Comparison of ENCODE assay signal across 8 cellular contexts in genomic region chr7:20330797-20331230, GRCh38. TPM values are rescaled to one million over a fixed set of nuclear protein-coding genes. Genes with fewer than 3 reads are reported as not detected.
DNase-seq lines count a peak whose midpoint lies in the region; TF ChIP-seq lines count a peak whose summit lies in the region.

Gene ITGB8, plus strand, starts transcription at chr7:20330900. Its CDS starts 907 bp downstream, at chr7:20331807.

- CTCF ChIA-PET in HEK293T (lab: Yijun Ruan, JAX), result interaction anchor here (0.9 to 1.2 kb wide), 3 partner anchors 15 to 577 kb away, joined by 3 to 4 read pairs (median 3); no protein-coding TSS in a partner anchor

- POLR2A ChIA-PET in HEK293T (lab: Yijun Ruan, JAX), result interaction anchor here (0.6 to 1.8 kb wide), 5 partner anchors 15 to 622 kb away, joined by 3 to 8 read pairs (median 4); partner anchors contain the start of gene POLR1F

- intact Hi-C loops in ascending aorta (cut with DNase I), result loop anchor here (5.0 kb wide), 1 partner anchor 36 kb away; no protein-coding TSS in a partner anchor

- H3K9ac ChIP-seq in iPS-15b (ENCODE audit: low read depth, low read length) (peak within 1 kb of the TSS; percentile 74), skeletal muscle tissue (ENCODE audit: low read depth in 1 of 3, low read length in 3 of 3) (peak within 1 kb of the TSS; percentile 63 to 79 (median 64))

- DNase-seq in stimulated activated CD4-positive, alpha-beta T cell treated with anti-CD3 and anti-CD28 coated beads, Interleukin-4, amount 100 ng/mL, for 1 hour, result peak; percentile 5
- DNase-seq in stimulated activated CD4-positive, alpha-beta T cell treated with anti-CD3 and anti-CD28 coated beads, Interleukin-1b, Interleukin-23, amount 100 ng/mL, for 48 hours, result no peak
- DNase-seq in HEK293T (ENCODE audit: extremely low spot score), result peak; percentile 31
- peak; percentile 74 for DNase-seq in NCI-H1092 (lab: John Stamatoyannopoulos, UW)
- DNase-seq in ascending aorta (ENCODE audit: low spot score in 2 of 2), result no peak
- DNase-seq in islet precursor cell, result no peak

- H3K27ac ChIP-seq in ascending aorta (peak within 1 kb of the TSS; percentile 83 to 86), skeletal muscle tissue (ENCODE audit: low read depth, low read length) (peak within 1 kb of the TSS; percentile 52)

- H3K4me3 ChIP-seq in ascending aorta (peak within 1 kb of the TSS; percentile 76 to 87), iPS-15b (ENCODE audit: low read depth, low read length) (peak within 1 kb of the TSS; percentile 87), skeletal muscle tissue (ENCODE audit: low read length in 3 of 3) (peak within 1 kb of the TSS; percentile 74 to 80 (median 79))

- H3K27me3 ChIP-seq in ascending aorta (no peaks in the 10 kb centered on the region), iPS-15b (ENCODE audit: control insufficient read depth, insufficient read depth, low read length) (peaks cover 17% of the 10 kb centered on the region), skeletal muscle tissue (ENCODE audit: control insufficient read depth in 3 of 3, insufficient read depth in 3 of 3, low read length in 3 of 3) (peaks cover 7 to 16% (median 13%) of the 10 kb centered on the region in 3 donors)

- H3K36me3 ChIP-seq in ascending aorta (no peaks in the 10 kb centered on the region), iPS-15b (ENCODE audit: control insufficient read depth, insufficient read depth, low read length) (no peaks in the 10 kb centered on the region), skeletal muscle tissue (ENCODE audit: control insufficient read depth in 3 of 3, insufficient read depth in 3 of 3, low read length in 3 of 3) (no peaks in the 10 kb centered on the region)

- TF ChIP-seq CTCF in ascending aorta (IDR thresholded peaks at IDR 0.05), result no peak

- no peaks in the 10 kb centered on the region for H3K9me3 ChIP-seq in ascending aorta
- no peaks in the 10 kb centered on the region for H3K9me3 ChIP-seq in iPS-15b (ENCODE audit: control insufficient read depth, insufficient read depth, low read length)
- no peaks in the 10 kb centered on the region for H3K9me3 ChIP-seq in skeletal muscle tissue (ENCODE audit: control insufficient read depth in 3 of 3, low read length in 3 of 3)

- H3K4me1 ChIP-seq in ascending aorta (peaks cover 0 to 2% of the 10 kb centered on the region in 2 donors), iPS-15b (ENCODE audit: control insufficient read depth, insufficient read depth, low read length) (peaks cover 7% of the 10 kb centered on the region), skeletal muscle tissue (ENCODE audit: control insufficient read depth in 3 of 3, insufficient read depth in 3 of 3, low read length in 3 of 3) (peaks cover 7 to 27% (median 20%) of the 10 kb centered on the region in 3 donors)

TF ChIP-seq in HEK293T, 16 proteins besides CTCF, POLR2A, EP300 and RAD21:
- TF ChIP-seq CTBP1 (IDR thresholded peaks at IDR 0.05; ENCODE audit: borderline replicate concordance), result no peak
- no peak for TF ChIP-seq FOXK2 (IDR thresholded peaks at IDR 0.05)
- TF ChIP-seq TARDBP (IDR thresholded peaks at IDR 0.05), result no peak
- no peak for TF ChIP-seq BHLHE40 (IDR thresholded peaks at IDR 0.05; ENCODE audit: borderline replicate concordance)
- TF ChIP-seq FOXM1 (IDR thresholded peaks at IDR 0.05; ENCODE audit: borderline replicate concordance), result no peak
- no peak for TF ChIP-seq ZNF384 (IDR thresholded peaks at IDR 0.05)
- TF ChIP-seq L3MBTL2 (conservative IDR thresholded peaks at IDR 0.05), result peak; percentile 54

RNA-seq across cellular contexts. Expression of gene ITGB8, which starts in this region (rescaled TPM):
- total RNA-seq in ascending aorta (7.9 TPM), skeletal muscle tissue (12.5 TPM)

Comparison
In these comparisons a context has a peak if more than half of its experiments do, and no peak if none do; other contexts are left out.
1. DNase-seq: peak in stimulated activated CD4-positive, alpha-beta T cell treated with anti-CD3 and anti-CD28 coated beads, Interleukin-4, amount 100 ng/mL, for 1 hour (single experiment), HEK293T (single experiment) and NCI-H1092 (single experiment); none in stimulated activated CD4-positive, alpha-beta T cell treated with anti-CD3 and anti-CD28 coated beads, Interleukin-1b, Interleukin-23, amount 100 ng/mL, for 48 hours (single experiment), ascending aorta (0 of 2) and islet precursor cell (single experiment).
2. Peak in every context shown above with its lines, with median percentiles within 50 percentile points of each other: H3K4me3 ChIP-seq.